In the genomic region with DNA sequence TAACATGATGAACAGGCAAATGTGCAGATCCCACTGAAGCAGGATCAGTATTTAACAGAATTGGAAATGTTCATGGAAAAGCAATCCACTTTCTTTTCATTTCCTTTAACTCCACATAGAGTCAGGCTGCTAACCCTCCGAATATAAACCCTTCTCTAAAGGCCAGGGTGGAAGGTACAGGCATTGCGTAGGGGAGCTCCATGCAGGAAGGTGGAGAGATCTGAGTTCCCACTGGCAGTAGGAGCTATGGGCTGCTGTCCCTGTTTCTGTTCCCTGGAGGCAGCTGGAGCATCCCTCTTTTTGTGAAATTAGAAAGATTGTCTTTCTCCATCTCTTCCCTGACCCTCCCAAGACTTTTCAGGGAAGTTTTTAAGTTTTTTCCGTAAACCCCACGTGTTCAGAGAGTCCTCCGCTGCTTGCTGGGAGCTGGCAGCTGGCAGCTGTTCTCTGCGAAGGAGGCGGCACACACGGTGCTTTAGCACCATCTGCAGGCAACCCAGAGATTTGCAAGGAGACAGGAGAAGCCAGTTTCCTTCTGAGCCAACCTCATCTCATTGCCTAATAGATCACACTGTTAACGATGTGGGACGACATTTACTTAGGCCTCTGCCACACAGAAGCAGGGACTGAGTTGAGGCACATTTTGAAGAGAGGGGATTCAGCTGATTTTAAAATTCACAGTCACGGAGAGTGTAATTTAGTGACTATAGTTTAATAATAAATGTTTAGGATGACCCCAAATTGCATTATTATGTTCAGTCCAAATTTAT, we compare ENCODE assay signal across 8 cellular contexts. TPM values are rescaled to one million over a fixed set of nuclear protein-coding genes. Genes with fewer than 3 reads are reported as not detected.
DNase-seq lines count a peak whose midpoint lies in the region; ATAC-seq and TF ChIP-seq lines count a peak whose summit lies in the region.

No MANE protein-coding gene starts in this region.

- no peak for TF ChIP-seq EP300 in sigmoid colon (IDR thresholded peaks at IDR 0.05)

- TF ChIP-seq CTCF in astrocyte of the cerebellum (IDR thresholded peaks at IDR 0.05; ENCODE audit: low read depth, low read length, missing control alignments) (peak; percentile 91), sigmoid colon (IDR thresholded peaks at IDR 0.05) (peak; percentile 92 to 98 (median 96))

- intact Hi-C loops in sigmoid colon (cut with DNase I) = loop anchor here (1.0 to 5.0 kb wide), 4 partner anchors 57 to 1019 kb away; a partner anchor contains a TSS

- TF ChIP-seq POLR2A in sigmoid colon (IDR thresholded peaks at IDR 0.05) = no peak

- peak; percentile 45 for DNase-seq in NK-92 treated with Interleukin-12 subunit alpha and Interleukin-12 subunit beta, amount 100 ng/mL, for 24 hours (lab: John Stamatoyannopoulos, UW)
- DNase-seq in NK-92 (lab: John Stamatoyannopoulos, UW; ENCODE audit: unreplicated experiment) (no peak), NCI-H187 treated with DMSO at 0.1 percent for 48 hours (lab: John Stamatoyannopoulos, UW) (peak; percentile 12), T-helper 22 cell (ENCODE audit: low read depth) (peak; percentile 25), astrocyte of the cerebellum (ENCODE audit: low read depth) (peak; percentile 57), hippocampal formation (lab: John Stamatoyannopoulos, UW) (peak; percentile 69 to 75), sigmoid colon (peak; percentile 94)

- peaks cover 0 to 33% (median 15%) of the 10 kb centered on the region in 4 donors for H3K4me1 ChIP-seq in sigmoid colon

- in situ Hi-C loops in astrocyte of the cerebellum (cut with HindIII; ENCODE audit: low sequenced_read_pairs) = loop anchor here (25.0 kb wide), 1 partner anchor 1022 kb away; no protein-coding TSS in a partner anchor

- H3K27me3 ChIP-seq in sigmoid colon = no peaks in the 10 kb centered on the region

- H3K4me3 ChIP-seq in astrocyte of the cerebellum (ENCODE audit: low read depth, low read length) = no peak overlapping the region
- peak overlapping the region in 3 of 4 donors; percentile 23 to 34 (median 29) for H3K4me3 ChIP-seq in sigmoid colon

- H3K27ac ChIP-seq in sigmoid colon = peak overlapping the region; percentile 36 to 76 (median 72)

- H3K36me3 ChIP-seq in sigmoid colon = no peaks in the 10 kb centered on the region

- WGBS in sigmoid colon, 2 donors = 4 to 12% methylated on average over 11 of the region's 11 CpGs

- ATAC-seq in HG02943 (IDR thresholded peaks at IDR 0.05; ENCODE audit: low read depth, unreplicated experiment) = peak; percentile 80

- no peaks in the 10 kb centered on the region for H3K9me3 ChIP-seq in sigmoid colon

RNA-seq across cellular contexts. Expression of a gene that starts 55.4 kb away (rescaled TPM):
- 1 to 10 TPM in 2 of 4 donors, under 1 TPM in 1, not detected in 1; under 0.01 to 1.5 (median 1.1) TPM for total RNA-seq in sigmoid colon
- 10 to 100 TPM; 13.5 to 31.4 (median 20.4) TPM for polyA plus RNA-seq in sigmoid colon
